ENCODE assay signal across 1 cellular context in genomic region chr1:92858564-92859399, GRCh38.
TF ChIP-seq lines count a peak whose summit lies in the region.

No MANE protein-coding gene starts in this region.

TF ChIP-seq in IMR-90, 13 proteins besides CTCF, POLR2A, EP300 and RAD21:
- TF ChIP-seq RFX5 (IDR thresholded peaks at IDR 0.05; ENCODE audit: low read depth, low read length): no peak
- TF ChIP-seq, protein P1, sequence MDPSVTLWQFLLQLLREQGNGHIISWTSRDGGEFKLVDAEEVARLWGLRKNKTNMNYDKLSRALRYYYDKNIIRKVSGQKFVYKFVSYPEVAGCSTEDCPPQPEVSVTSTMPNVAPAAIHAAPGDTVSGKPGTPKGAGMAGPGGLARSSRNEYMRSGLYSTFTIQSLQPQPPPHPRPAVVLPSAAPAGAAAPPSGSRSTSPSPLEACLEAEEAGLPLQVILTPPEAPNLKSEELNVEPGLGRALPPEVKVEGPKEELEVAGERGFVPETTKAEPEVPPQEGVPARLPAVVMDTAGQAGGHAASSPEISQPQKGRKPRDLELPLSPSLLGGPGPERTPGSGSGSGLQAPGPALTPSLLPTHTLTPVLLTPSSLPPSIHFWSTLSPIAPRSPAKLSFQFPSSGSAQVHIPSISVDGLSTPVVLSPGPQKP (IDR thresholded peaks at IDR 0.05; ENCODE audit: borderline replicate concordance, low read depth, low read length): no peak
- TF ChIP-seq SMC3 (IDR thresholded peaks at IDR 0.05; ENCODE audit: low read depth, low read length): peak; percentile 99
- TF ChIP-seq CEBPB (IDR thresholded peaks at IDR 0.05; ENCODE audit: low read depth, low read length): peak; percentile 20; the same call in 1 of the 2 replicates
- 0 out of 2 replicates have a peak, but pooled peaks have one; percentile 22 for TF ChIP-seq MAFK (IDR thresholded peaks at IDR 0.05; ENCODE audit: low read depth, low read length)
